ENCODE assay signal across 8 cellular contexts in the genomic region with DNA sequence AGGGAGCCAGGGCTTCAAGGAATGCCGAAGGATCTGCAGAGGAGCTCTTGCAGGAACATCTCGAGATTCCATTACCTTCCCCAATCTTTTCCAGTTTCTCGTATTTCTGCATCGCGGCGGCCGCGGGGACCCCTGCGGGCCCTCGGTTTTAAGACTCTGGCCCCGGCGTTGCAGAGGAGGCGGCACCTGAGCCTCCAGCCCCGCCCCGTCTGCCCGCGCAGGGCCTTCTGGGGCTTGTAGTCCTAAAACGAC. TPM values are rescaled to one million over a fixed set of nuclear protein-coding genes. Genes with fewer than 3 reads are reported as not detected.
DNase-seq lines count a peak whose midpoint lies in the region; ATAC-seq and TF ChIP-seq lines count a peak whose summit lies in the region.

A gene (minus strand): TSS at position 161 of the 252 bp plus-strand sequence. CDS start 49 bp downstream, at position 112.

- H3K27ac Mint-ChIP-seq in activated CD4-positive, alpha-beta T cell treated with anti-CD3 and anti-CD28 coated beads for 36 hours = peak within 1 kb of the TSS; percentile 94

- no peaks in the 10 kb centered on the region for H3K36me3 ChIP-seq in kidney epithelial cell (ENCODE audit: control insufficient read depth, insufficient read depth, low read length)

- peak within 1 kb of the TSS; percentile 71 for H3K4me3 ChIP-seq in kidney epithelial cell (ENCODE audit: low read depth, low read length)

- no peaks in the 10 kb centered on the region for H3K27me3 Mint-ChIP-seq in activated CD4-positive, alpha-beta T cell treated with anti-CD3 and anti-CD28 coated beads for 36 hours

- no peak for DNase-seq in activated CD4-positive, alpha-beta T cell treated with anti-CD3 and anti-CD28 coated beads for 36 hours
- no peak for DNase-seq in activated CD4-positive, alpha-beta T cell treated with anti-CD3 and anti-CD28 coated beads for 4 hours
- DNase-seq in kidney epithelial cell (ENCODE audit: low read depth) (no peak), substantia nigra (lab: John Stamatoyannopoulos, UW) (no peak), NCI-H2029 (lab: John Stamatoyannopoulos, UW) (no peak)

- CTCF ChIA-PET in activated CD4-positive, alpha-beta T cell treated with anti-CD3 and anti-CD28 coated beads for 36 hours (lab: Charles Lee) = no interaction called here

- no peak for TF ChIP-seq CTCF in kidney epithelial cell (IDR thresholded peaks at IDR 0.05; ENCODE audit: insufficient read depth, low read length, poor library complexity, severe bottlenecking)

- intact Hi-C loops in activated CD4-positive, alpha-beta T cell treated with anti-CD3 and anti-CD28 coated beads for 36 hours (cut with DNase I, micrococcal nuclease) = loop anchor here (5.0 kb wide), 3 partner anchors 45 to 1930 kb away; a partner anchor contains a TSS

- no peaks in the 10 kb centered on the region for H3K9me3 Mint-ChIP-seq in activated CD4-positive, alpha-beta T cell treated with anti-CD3 and anti-CD28 coated beads for 36 hours (ENCODE audit: low read depth)

- H3K4me1 Mint-ChIP-seq in activated CD4-positive, alpha-beta T cell treated with anti-CD3 and anti-CD28 coated beads for 36 hours = peaks cover 30% of the 10 kb centered on the region

- POLR2A ChIA-PET in activated CD4-positive, alpha-beta T cell treated with anti-CD3 and anti-CD28 coated beads for 36 hours (lab: Charles Lee) = no interaction called here

- no peaks in the 10 kb centered on the region for H3K36me3 Mint-ChIP-seq in activated CD4-positive, alpha-beta T cell treated with anti-CD3 and anti-CD28 coated beads for 36 hours (ENCODE audit: low read depth)

- ATAC-seq in activated CD4-positive, alpha-beta T cell treated with anti-CD3 and anti-CD28 coated beads for 36 hours = no peak
- ATAC-seq in HG03442 (IDR thresholded peaks at IDR 0.05; ENCODE audit: unreplicated experiment) (no peak), GM19324 (IDR thresholded peaks at IDR 0.05; ENCODE audit: low FRiP score, unreplicated experiment) (no peak)

- 0% methylated on average over 18 of the region's 18 CpGs for WGBS in adipose tissue, 3 donors

- no peaks in the 10 kb centered on the region for H3K27me3 ChIP-seq in kidney epithelial cell (ENCODE audit: control insufficient read depth, insufficient read depth, low read length)

- H3K4me3 Mint-ChIP-seq in activated CD4-positive, alpha-beta T cell treated with anti-CD3 and anti-CD28 coated beads for 36 hours = peak within 1 kb of the TSS; percentile 81

- H3K27ac ChIP-seq in adipose tissue (ENCODE audit: low read depth, low read length) = peak within 1 kb of the TSS; percentile 63
- H3K27ac ChIP-seq in substantia nigra (ENCODE audit: low read depth, low read length, poor library complexity, severe bottlenecking) = peak within 1 kb of the TSS; percentile 100

RNA-seq across cellular contexts. Expression of the gene that starts here (rescaled TPM):
- total RNA-seq in activated CD4-positive, alpha-beta T cell treated with anti-CD3 and anti-CD28 coated beads for 36 hours = 10 to 100 TPM; 12.5 to 16.7 TPM
- 1 to 10 TPM; 5.9 to 9.1 (median 7.8) TPM for polyA plus RNA-seq in adipose tissue
- 21.5 and 27.0 TPM in 2 replicates for total RNA-seq in kidney epithelial cell
